ENCODE assay signal across 24 cellular contexts in the genomic region with DNA sequence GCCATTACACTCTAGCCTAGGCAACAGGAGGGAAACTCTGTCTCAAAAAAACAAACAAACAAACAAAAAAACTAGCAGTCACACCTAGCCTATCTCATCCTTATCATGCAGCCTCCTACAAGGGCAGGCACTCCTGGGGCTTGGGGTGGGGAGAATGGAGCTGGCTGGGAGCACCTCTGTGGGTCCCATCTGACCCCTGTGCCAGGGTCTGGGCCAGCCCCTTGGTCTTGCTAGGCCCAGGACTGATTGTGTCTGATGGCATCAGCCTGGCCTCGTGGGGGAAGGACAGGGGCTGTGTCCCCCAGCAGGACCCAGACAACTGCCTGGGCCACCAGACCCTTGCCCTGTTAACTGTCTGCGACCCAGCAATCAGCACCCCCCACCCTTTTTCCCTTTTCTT.
"Had no signal": no experiment of that assay in that cellular context is flagged by ENCODE, and none has a peak within 500 bp of the region (broad histone marks: within the 10 kb centered on the region; RNA-seq: fewer than 3 reads in every experiment).

No MANE protein-coding gene starts in this region.

- ATAC-seq: activated T-cell treated with anti-CD3 and anti-CD28 coated beads, Interleukin-2, amount 50 U/mL, for 72 hours; gastrocnemius medialis; left ventricle myocardium superior; mucosa of descending colon; stimulated activated naive CD8-positive, alpha-beta T cell treated with anti-CD3 and anti-CD28 coated beads, Interleukin-15, Interleukin-2, amounts not matched to agents 100 U/mL and 50 U/mL, for 24 hours; T-helper 17 cell had no signal

- H3K27ac ChIP-seq: esophagus squamous epithelium, gastrocnemius medialis, spleen, tibial artery had no signal

- H3K27ac Mint-ChIP-seq: activated naive CD4-positive, alpha-beta T cell treated with anti-CD3 and anti-CD28 coated beads, Interleukin-2, amount 10 ng/mL, durations not matched to agents 7 days and 5 days; activated T-cell treated with anti-CD3 and anti-CD28 coated beads, Interleukin-2, amount 50 U/mL, for 72 hours; endodermal cell; T-helper 17 cell had no signal

- DNase-seq: activated CD4-positive, alpha-beta T cell treated with anti-CD3 and anti-CD28 coated beads for 4 hours; activated CD4-positive, alpha-beta T cell treated with anti-CD3 and anti-CD28 coated beads, Interleukin-2, amount 50 U/mL, for 48 hours; activated CD4-positive, CD25-positive, alpha-beta regulatory T cell; activated CD8-positive, alpha-beta memory T cell treated with anti-CD3 and anti-CD28 coated beads, Interleukin-2, amount 50 U/mL, for 48 hours; activated effector memory CD4-positive, alpha-beta T cell treated with anti-CD3 and anti-CD28 coated beads, Interleukin-2, amount 50 U/mL, for 16 hours; activated naive CD4-positive, alpha-beta T cell treated with anti-CD3 and anti-CD28 coated beads, Interleukin-2, amount 10 ng/mL, durations not matched to agents 7 days and 5 days; activated T-cell treated with anti-CD3 and anti-CD28 coated beads, Interleukin-2, amount 50 U/mL, for 72 hours; dorsolateral prefrontal cortex; endodermal cell; esophagus squamous epithelium; gastrocnemius medialis; head of caudate nucleus; hypothalamus; left ventricle myocardium superior; mucosa of descending colon; naive B cell; retina; spleen; stimulated activated CD4-positive, alpha-beta T cell treated with anti-CD3 and anti-CD28 coated beads, Interleukin-4, amount 100 ng/mL, for 1 hour; stimulated activated naive CD8-positive, alpha-beta T cell treated with anti-CD3 and anti-CD28 coated beads, Interleukin-15, Interleukin-2, amounts not matched to agents 100 U/mL and 50 U/mL, for 24 hours; substantia nigra; SW 1271; T-helper 17 cell; tibial artery had no signal

- H3K9me3 ChIP-seq: esophagus squamous epithelium, gastrocnemius medialis, mucosa of descending colon, spleen, tibial artery had no signal

- H3K9me3 Mint-ChIP-seq: activated naive CD4-positive, alpha-beta T cell treated with anti-CD3 and anti-CD28 coated beads, Interleukin-2, amount 10 ng/mL, durations not matched to agents 7 days and 5 days; activated T-cell treated with anti-CD3 and anti-CD28 coated beads, Interleukin-2, amount 50 U/mL, for 72 hours; endodermal cell; naive B cell had no signal

- H3K27me3 Mint-ChIP-seq: naive B cell, T-helper 17 cell had no signal

- H3K36me3 Mint-ChIP-seq: naive B cell had no signal

- H3K27me3 ChIP-seq: dorsolateral prefrontal cortex, gastrocnemius medialis, tibial artery had no signal

- H3K4me3 ChIP-seq: dorsolateral prefrontal cortex, esophagus squamous epithelium, gastrocnemius medialis, mucosa of descending colon, spleen, tibial artery had no signal

- H3K36me3 ChIP-seq: esophagus squamous epithelium, gastrocnemius medialis, spleen, tibial artery had no signal

- H3K4me3 Mint-ChIP-seq: activated naive CD4-positive, alpha-beta T cell treated with anti-CD3 and anti-CD28 coated beads, Interleukin-2, amount 10 ng/mL, durations not matched to agents 7 days and 5 days; activated T-cell treated with anti-CD3 and anti-CD28 coated beads, Interleukin-2, amount 50 U/mL, for 72 hours; endodermal cell; T-helper 17 cell had no signal
